16 cellular contexts compared by ENCODE assay signal in genomic region chr5:148458036-148458888, GRCh38.
"Had no signal": no experiment of that assay in that cellular context is flagged by ENCODE, and none has a peak within 500 bp of the region (broad histone marks: within the 10 kb centered on the region; RNA-seq: fewer than 3 reads in every experiment).

No MANE protein-coding gene starts in this region.

- H3K36me3 ChIP-seq: cardiac muscle cell, gastrocnemius medialis, heart left ventricle, lower lobe of right lung, neutrophil, transverse colon, vagina had no signal

- H2AFZ ChIP-seq: parathyroid adenoma had no signal

- H3K9me3 ChIP-seq: gastrocnemius medialis, heart left ventricle, lower lobe of right lung, neutrophil, transverse colon, vagina had no signal

- ATAC-seq: gastrocnemius medialis, heart left ventricle had no signal

- H3K27ac Mint-ChIP-seq: activated CD4-positive, alpha-beta memory T cell treated with anti-CD3 and anti-CD28 coated beads, Interleukin-2, amount 10 ng/mL, durations not matched to agents 7 days and 5 days; endodermal cell; stimulated activated naive B cell treated with anti-CD40 and anti-IgM and Interleukin-4, amounts not matched to agents 10 μg/mL and 1 μg/mL and 100 μg/mL, for 72 hours had no signal

- H3K4me1 Mint-ChIP-seq: activated CD4-positive, alpha-beta memory T cell treated with anti-CD3 and anti-CD28 coated beads, Interleukin-2, amount 10 ng/mL, durations not matched to agents 7 days and 5 days had no signal

- H3K4me3 Mint-ChIP-seq: activated CD4-positive, alpha-beta memory T cell treated with anti-CD3 and anti-CD28 coated beads, Interleukin-2, amount 10 ng/mL, durations not matched to agents 7 days and 5 days; endodermal cell; stimulated activated naive B cell treated with anti-CD40 and anti-IgM and Interleukin-4, amounts not matched to agents 10 μg/mL and 1 μg/mL and 100 μg/mL, for 72 hours had no signal

- H3K27ac ChIP-seq: cardiac muscle cell, dorsolateral prefrontal cortex, gastrocnemius medialis, heart left ventricle, lower lobe of right lung, neutrophil, parathyroid adenoma, transverse colon, vagina had no signal

- H3K27me3 ChIP-seq: cardiac muscle cell, dorsolateral prefrontal cortex, gastrocnemius medialis, heart left ventricle, neutrophil, transverse colon, vagina had no signal

- H3K4me3 ChIP-seq: cardiac muscle cell, dorsolateral prefrontal cortex, gastrocnemius medialis, heart left ventricle, lower lobe of right lung, transverse colon, vagina had no signal

- H3K9ac ChIP-seq: parathyroid adenoma had no signal

- H3K9me3 Mint-ChIP-seq: activated CD4-positive, alpha-beta memory T cell treated with anti-CD3 and anti-CD28 coated beads, Interleukin-2, amount 10 ng/mL, durations not matched to agents 7 days and 5 days; endodermal cell; stimulated activated naive B cell treated with anti-CD40 and anti-IgM and Interleukin-4, amounts not matched to agents 10 μg/mL and 1 μg/mL and 100 μg/mL, for 72 hours had no signal

- H3K36me3 Mint-ChIP-seq: stimulated activated naive B cell treated with anti-CD40 and anti-IgM and Interleukin-4, amounts not matched to agents 10 μg/mL and 1 μg/mL and 100 μg/mL, for 72 hours had no signal

- DNase-seq: activated CD4-positive, alpha-beta memory T cell treated with anti-CD3 and anti-CD28 coated beads, Interleukin-2, amount 10 ng/mL, durations not matched to agents 7 days and 5 days; activated CD4-positive, alpha-beta T cell treated with anti-CD3 and anti-CD28 coated beads for 1 hour; activated CD8-positive, alpha-beta memory T cell treated with anti-CD3 and anti-CD28 coated beads, Interleukin-2, amount 50 U/mL, for 4 hours; dorsolateral prefrontal cortex; endodermal cell; gastrocnemius medialis; heart left ventricle; lower lobe of right lung; midbrain; stimulated activated naive B cell treated with anti-CD40 and anti-IgM and Interleukin-4, amounts not matched to agents 10 μg/mL and 1 μg/mL and 100 μg/mL, for 72 hours; substantia nigra; transverse colon had no signal

- H3K4me1 ChIP-seq: gastrocnemius medialis, lower lobe of right lung, parathyroid adenoma, transverse colon, vagina had no signal
